Comparison of ENCODE assay signal across 5 cellular contexts in genomic region chr13:112462408-112462807, GRCh38.
"Had no signal": no experiment of that assay in that cellular context is flagged by ENCODE, and none has a peak within 500 bp of the region (broad histone marks: within the 10 kb centered on the region; RNA-seq: fewer than 3 reads in every experiment).

No MANE protein-coding gene starts in this region.

- DNase-seq: IMR-90, KBM-7 had no signal

- H3K4me3 ChIP-seq: K562 had no signal

- FAIRE-seq: HTR-8/SVneo, K562 had no signal

- ATAC-seq: K562 had no signal

- H3K27ac ChIP-seq: HL-60 had no signal
